ENCODE assay signal across 1 cellular context in the genomic region with DNA sequence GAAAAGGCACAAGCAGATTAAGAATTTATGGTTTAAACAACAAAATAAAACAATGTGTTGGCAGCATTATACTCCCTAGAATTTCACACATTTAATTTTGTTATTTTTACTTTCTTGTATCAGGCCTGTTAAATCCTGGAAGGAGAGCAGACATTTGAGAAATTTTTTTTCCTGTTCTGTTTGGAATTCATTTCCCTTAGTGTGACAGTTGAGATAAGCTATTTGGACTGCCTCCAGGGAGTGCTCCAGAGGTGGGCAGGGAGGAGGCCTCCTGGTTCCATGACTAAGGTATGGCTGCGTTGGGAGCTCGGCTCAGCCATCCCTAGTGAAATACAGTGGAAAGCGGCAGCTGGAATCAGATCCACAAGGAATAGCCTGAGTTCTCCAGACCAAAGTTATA.
A peak's percentile ranks its signal among the peaks of the same experiment; 100 is the strongest.
TF ChIP-seq lines count a peak whose summit lies in the region.

No MANE protein-coding gene starts in this region.

TF ChIP-seq in K562, 482 proteins besides CTCF, POLR2A, EP300 and RAD21 (continued from another document):
- TF ChIP-seq, protein P1, sequence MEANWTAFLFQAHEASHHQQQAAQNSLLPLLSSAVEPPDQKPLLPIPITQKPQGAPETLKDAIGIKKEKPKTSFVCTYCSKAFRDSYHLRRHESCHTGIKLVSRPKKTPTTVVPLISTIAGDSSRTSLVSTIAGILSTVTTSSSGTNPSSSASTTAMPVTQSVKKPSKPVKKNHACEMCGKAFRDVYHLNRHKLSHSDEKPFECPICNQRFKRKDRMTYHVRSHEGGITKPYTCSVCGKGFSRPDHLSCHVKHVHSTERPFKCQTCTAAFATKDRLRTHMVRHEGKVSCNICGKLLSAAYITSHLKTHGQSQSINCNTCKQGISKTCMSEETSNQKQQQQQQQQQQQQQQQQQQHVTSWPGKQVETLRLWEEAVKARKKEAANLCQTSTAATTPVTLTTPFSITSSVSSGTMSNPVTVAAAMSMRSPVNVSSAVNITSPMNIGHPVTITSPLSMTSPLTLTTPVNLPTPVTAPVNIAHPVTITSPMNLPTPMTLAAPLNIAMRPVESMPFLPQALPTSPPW (CRISPR knock-in tag; IDR thresholded peaks at IDR 0.05), result 0 out of 2 replicates have a peak, but pooled peaks have one; percentile 32
- TF ChIP-seq WHSC1 (IDR thresholded peaks at IDR 0.05; ENCODE audit: low read length) (no peak), SLC30A9 (CRISPR knock-in tag; IDR thresholded peaks at IDR 0.05) (no peak), GATA2 (CRISPR knock-in tag; IDR thresholded peaks at IDR 0.05) (0 out of 2 replicates have a peak, but pooled peaks have one; percentile 4), JUNB (CRISPR knock-in tag; conservative IDR thresholded peaks at IDR 0.05) (no peak), ETV6 (IDR thresholded peaks at IDR 0.05; ENCODE audit: borderline replicate concordance in 1 of 2, low read depth in 2 of 2, low read length in 1 of 2) (no peak), ETV6 (CRISPR knock-in tag; IDR thresholded peaks at IDR 0.05; ENCODE audit: borderline replicate concordance) (no peak), ZEB2 (IDR thresholded peaks at IDR 0.05) (0 out of 2 replicates have a peak, but pooled peaks have one; percentile 25), MYNN (IDR thresholded peaks at IDR 0.05) (no peak), MYNN (CRISPR knock-in tag; IDR thresholded peaks at IDR 0.05) (no peak), ARID1B (IDR thresholded peaks at IDR 0.05) (peak; percentile 61), NFE2 (IDR thresholded peaks at IDR 0.05; ENCODE audit: low read depth) (0 out of 2 replicates have a peak, but pooled peaks have one; percentile 17), DMBX1 (CRISPR knock-in tag; IDR thresholded peaks at IDR 0.05; ENCODE audit: borderline replicate concordance) (no peak), U2AF1 (optimal IDR thresholded peaks at IDR 0.05; ENCODE audit: low read depth, low read length) (no peak), MCM5 (IDR thresholded peaks at IDR 0.05; ENCODE audit: low read depth) (no peak), NFIC (IDR thresholded peaks at IDR 0.05) (peak; percentile 86), SOX6 (IDR thresholded peaks at IDR 0.05) (no peak), ELF4 (CRISPR knock-in tag; IDR thresholded peaks at IDR 0.05) (no peak), RBM15 (IDR thresholded peaks at IDR 0.05; ENCODE audit: insufficient read depth, low read length) (no peak), RBBP5 (IDR thresholded peaks at IDR 0.05; ENCODE audit: borderline replicate concordance, insufficient read depth, low read length, poor library complexity, severe bottlenecking) (no peak), MEIS2 (IDR thresholded peaks at IDR 0.05; ENCODE audit: partially characterized antibody) (peak; percentile 20)
- TF ChIP-seq, protein P2, sequence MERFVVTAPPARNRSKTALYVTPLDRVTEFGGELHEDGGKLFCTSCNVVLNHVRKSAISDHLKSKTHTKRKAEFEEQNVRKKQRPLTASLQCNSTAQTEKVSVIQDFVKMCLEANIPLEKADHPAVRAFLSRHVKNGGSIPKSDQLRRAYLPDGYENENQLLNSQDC (CRISPR knock-in tag; IDR thresholded peaks at IDR 0.05), result no peak
